ENCODE assay signal across 9 cellular contexts in genomic region chr19:1324792-1325567, GRCh38. TPM values are rescaled to one million over a fixed set of nuclear protein-coding genes. Genes with fewer than 3 reads are reported as not detected.
DNase-seq lines count a peak whose midpoint lies in the region; ATAC-seq and TF ChIP-seq lines count a peak whose summit lies in the region.
"Had no signal": no experiment of that assay in that cellular context is flagged by ENCODE, and none has a peak within 500 bp of the region (broad histone marks: within the 10 kb centered on the region; RNA-seq: fewer than 3 reads in every experiment).

No MANE protein-coding gene starts in this region.

- H3K36me3 Mint-ChIP-seq in activated naive CD4-positive, alpha-beta T cell treated with anti-CD3 and anti-CD28 coated beads, Interleukin-2, amount 50 U/mL, for 24 hours, result peaks cover 1% of the 10 kb centered on the region
- H3K36me3 Mint-ChIP-seq in chondrocyte (ENCODE audit: low read depth), result no peaks in the 10 kb centered on the region

- TF ChIP-seq CTCF in chondrocyte (IDR thresholded peaks at IDR 0.05), result no peak

- H3K27me3 Mint-ChIP-seq in activated naive CD4-positive, alpha-beta T cell treated with anti-CD3 and anti-CD28 coated beads, Interleukin-2, amount 50 U/mL, for 24 hours, result peaks cover 21% of the 10 kb centered on the region
- peaks cover 2% of the 10 kb centered on the region for H3K27me3 Mint-ChIP-seq in chondrocyte (ENCODE audit: low read depth)

- no peak for ATAC-seq in HG03469 (IDR thresholded peaks at IDR 0.05; ENCODE audit: unreplicated experiment)

- peak; percentile 79 for DNase-seq in DMS53 (lab: John Stamatoyannopoulos, UW)
- DNase-seq in NCI-H1105 (lab: John Stamatoyannopoulos, UW), result peak; percentile 49
- peak; percentile 35 for DNase-seq in globus pallidus (ENCODE audit: low spot score)
- DNase-seq in pons (ENCODE audit: low spot score), result peak; percentile 46
- no peak for DNase-seq in DMS114 treated with DMSO at 0.1 percent for 48 hours (lab: John Stamatoyannopoulos, UW; ENCODE audit: unreplicated experiment)
- DNase-seq in chondrocyte (ENCODE audit: low spot score), result no peak

- peak overlapping the region; percentile 58 for H3K4me3 Mint-ChIP-seq in activated naive CD4-positive, alpha-beta T cell treated with anti-CD3 and anti-CD28 coated beads, Interleukin-2, amount 50 U/mL, for 24 hours
- no peak overlapping the region for H3K4me3 Mint-ChIP-seq in chondrocyte (ENCODE audit: unreplicated experiment)

- H3K4me1 Mint-ChIP-seq in activated naive CD4-positive, alpha-beta T cell treated with anti-CD3 and anti-CD28 coated beads, Interleukin-2, amount 50 U/mL, for 24 hours, result peaks cover 10% of the 10 kb centered on the region
- no peaks in the 10 kb centered on the region for H3K4me1 Mint-ChIP-seq in chondrocyte (ENCODE audit: low read depth)

- H3K9me3 Mint-ChIP-seq in activated naive CD4-positive, alpha-beta T cell treated with anti-CD3 and anti-CD28 coated beads, Interleukin-2, amount 50 U/mL, for 24 hours, result no peaks in the 10 kb centered on the region
- H3K9me3 Mint-ChIP-seq in chondrocyte (ENCODE audit: low read depth), result no peaks in the 10 kb centered on the region
- H3K9me3 Mint-ChIP-seq: IgD-negative memory B cell had no signal

- no peak overlapping the region for H3K27ac Mint-ChIP-seq in activated naive CD4-positive, alpha-beta T cell treated with anti-CD3 and anti-CD28 coated beads, Interleukin-2, amount 50 U/mL, for 24 hours
- H3K27ac Mint-ChIP-seq in chondrocyte (ENCODE audit: unreplicated experiment), result no peak overlapping the region
- H3K27ac Mint-ChIP-seq: IgD-negative memory B cell had no signal

RNA-seq across cellular contexts. Expression of gene EFNA2, which starts 39.3 kb away (rescaled TPM):
- total RNA-seq in chondrocyte, result 7.0 to 7.9 TPM (median 7.2 TPM) in 3 replicates

RNA-seq across cellular contexts. Expression of gene FAM174C, which starts 49.6 kb away (rescaled TPM):
- 32.7 to 41.3 TPM (median 36.1 TPM) in 3 replicates for total RNA-seq in chondrocyte

RNA-seq across cellular contexts. Expression of gene CIRBP, which starts 55.8 kb away (rescaled TPM):
- total RNA-seq in chondrocyte, result 295 to 320 TPM (median 303 TPM) in 3 replicates

RNA-seq across cellular contexts. Expression of gene NDUFS7, which starts 58.7 kb away (rescaled TPM):
- 57.3 to 66.1 TPM (median 57.8 TPM) in 3 replicates for total RNA-seq in chondrocyte

Comparison
In these comparisons a context has a peak if more than half of its experiments do, and no peak if none do; other contexts are left out.
1. DNase-seq: peak in DMS53 (single experiment), NCI-H1105 (single experiment), globus pallidus (single experiment) and pons (single experiment); none in DMS114 treated with DMSO at 0.1 percent for 48 hours (single experiment) and chondrocyte (single experiment).